27 cellular contexts compared by ENCODE assay signal in the genomic region with DNA sequence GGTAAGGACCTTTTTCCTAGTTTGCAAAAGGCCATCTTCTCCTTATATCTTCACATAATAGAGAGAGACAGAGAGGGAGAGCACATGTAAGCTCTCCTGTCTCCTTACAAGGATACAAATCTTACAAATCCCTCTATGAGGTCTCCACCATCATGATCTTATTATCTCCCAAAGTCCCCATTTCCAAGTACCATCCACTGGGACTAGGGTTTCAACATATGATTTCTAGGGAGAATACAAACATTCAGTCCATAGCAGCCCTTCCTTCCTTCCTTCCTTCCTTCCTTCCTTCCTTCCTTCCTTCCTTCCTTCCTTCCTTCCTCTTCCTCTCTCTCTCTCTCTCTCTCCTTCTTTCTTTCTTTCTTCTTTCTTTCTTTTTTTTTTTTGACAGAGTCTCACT.
"Had no signal": no experiment of that assay in that cellular context is flagged by ENCODE, and none has a peak within 500 bp of the region (broad histone marks: within the 10 kb centered on the region; RNA-seq: fewer than 3 reads in every experiment).

No MANE protein-coding gene starts in this region.

- H3K27ac ChIP-seq: neural progenitor cell, ovary, parathyroid adenoma, psoas muscle, right lobe of liver, sigmoid colon, stomach, thoracic aorta, thyroid gland, tibial nerve, upper lobe of left lung, vagina had no signal

- ATAC-seq: psoas muscle; right cardiac atrium; right lobe of liver; stimulated activated effector memory CD8-positive, alpha-beta T cell treated with anti-CD3 and anti-CD28 coated beads, Interleukin-12 subunit alpha, Interleukin-12 subunit beta, amount 100 ng/mL, for 72 hours; stimulated activated naive B cell treated with anti-CD40 and anti-IgM and Interleukin-4, amounts not matched to agents 10 μg/mL and 1 μg/mL and 100 μg/mL, for 72 hours had no signal

- H3K9me3 ChIP-seq: ovary, psoas muscle, right lobe of liver, sigmoid colon, stomach, thoracic aorta, thyroid gland, tibial nerve, upper lobe of left lung, vagina had no signal

- H3K79me2 ChIP-seq: parathyroid adenoma had no signal

- H3K9me3 Mint-ChIP-seq: nephron, neural progenitor cell had no signal

- H3K4me2 ChIP-seq: neural progenitor cell had no signal

- H3K4me3 ChIP-seq: neural progenitor cell, ovary, psoas muscle, right lobe of liver, sigmoid colon, stomach, thoracic aorta, thyroid gland, tibial nerve, upper lobe of left lung, vagina had no signal

- H2AFZ ChIP-seq: neural progenitor cell, parathyroid adenoma had no signal

- H3K4me3 Mint-ChIP-seq: nephron; neural progenitor cell; stimulated activated effector memory CD8-positive, alpha-beta T cell treated with anti-CD3 and anti-CD28 coated beads, Interleukin-12 subunit alpha, Interleukin-12 subunit beta, amount 100 ng/mL, for 72 hours; stimulated activated naive B cell treated with anti-CD40 and anti-IgM and Interleukin-4, amounts not matched to agents 10 μg/mL and 1 μg/mL and 100 μg/mL, for 72 hours; stimulated activated naive CD8-positive, alpha-beta T cell treated with anti-CD3 and anti-CD28 coated beads, Interleukin-15, Interleukin-2, amounts not matched to agents 100 ng/mL and 50 ng/mL, for 24 hours had no signal

- H3K36me3 ChIP-seq: neural progenitor cell, ovary, right lobe of liver, sigmoid colon, stomach, thoracic aorta, thyroid gland, tibial nerve, upper lobe of left lung, vagina had no signal

- H3K4me1 ChIP-seq: neural progenitor cell, parathyroid adenoma, psoas muscle, right lobe of liver, stomach, thyroid gland, tibial nerve, upper lobe of left lung, vagina had no signal

- H3K27me3 ChIP-seq: neural progenitor cell, ovary, right lobe of liver, sigmoid colon, stomach, thyroid gland, tibial nerve, upper lobe of left lung, vagina had no signal

- H3K27ac Mint-ChIP-seq: nephron; neural progenitor cell; progenitor cell of endocrine pancreas; stimulated activated effector memory CD8-positive, alpha-beta T cell treated with anti-CD3 and anti-CD28 coated beads, Interleukin-12 subunit alpha, Interleukin-12 subunit beta, amount 100 ng/mL, for 72 hours; stimulated activated naive B cell treated with anti-CD40 and anti-IgM and Interleukin-4, amounts not matched to agents 10 μg/mL and 1 μg/mL and 100 μg/mL, for 72 hours; stimulated activated naive CD8-positive, alpha-beta T cell treated with anti-CD3 and anti-CD28 coated beads, Interleukin-15, Interleukin-2, amounts not matched to agents 100 ng/mL and 50 ng/mL, for 24 hours had no signal

- DNase-seq: occipital lobe; ovary; posterior cingulate gyrus; psoas muscle; right cardiac atrium; right lobe of liver; sigmoid colon; small intestine; stimulated activated CD4-positive, alpha-beta T cell treated with anti-CD3 and anti-CD28 coated beads, Interleukin-15, amount 100 ng/mL, for 24 hours; stimulated activated CD4-positive, alpha-beta T cell treated with anti-CD3 and anti-CD28 coated beads, Interleukin-2, amount 100 ng/mL, for 24 hours; stimulated activated CD4-positive, alpha-beta T cell treated with anti-CD3 and anti-CD28 coated beads, Interleukin-2, amount 100 ng/mL, for 48 hours; stimulated activated CD4-positive, alpha-beta T cell treated with anti-CD3 and anti-CD28 coated beads, Interleukin-4, amount 100 ng/mL, for 24 hours; stimulated activated naive B cell treated with anti-CD40 and anti-IgM and Interleukin-4, amounts not matched to agents 10 μg/mL and 1 μg/mL and 100 μg/mL, for 72 hours; stimulated activated naive CD4-positive, alpha-beta T cell treated with Interleukin-2 at 50 U/mL for 16 hours; stomach; thyroid gland; trophoblast cell; upper lobe of left lung had no signal

- H3K36me3 Mint-ChIP-seq: neural progenitor cell; stimulated activated effector memory CD8-positive, alpha-beta T cell treated with anti-CD3 and anti-CD28 coated beads, Interleukin-12 subunit alpha, Interleukin-12 subunit beta, amount 100 ng/mL, for 72 hours; stimulated activated naive B cell treated with anti-CD40 and anti-IgM and Interleukin-4, amounts not matched to agents 10 μg/mL and 1 μg/mL and 100 μg/mL, for 72 hours had no signal

- H3K4me1 Mint-ChIP-seq: nephron; neural progenitor cell; stimulated activated effector memory CD8-positive, alpha-beta T cell treated with anti-CD3 and anti-CD28 coated beads, Interleukin-12 subunit alpha, Interleukin-12 subunit beta, amount 100 ng/mL, for 72 hours; stimulated activated naive B cell treated with anti-CD40 and anti-IgM and Interleukin-4, amounts not matched to agents 10 μg/mL and 1 μg/mL and 100 μg/mL, for 72 hours had no signal

- H3K27me3 Mint-ChIP-seq: stimulated activated naive B cell treated with anti-CD40 and anti-IgM and Interleukin-4, amounts not matched to agents 10 μg/mL and 1 μg/mL and 100 μg/mL, for 72 hours; stimulated activated naive CD8-positive, alpha-beta T cell treated with anti-CD3 and anti-CD28 coated beads, Interleukin-15, Interleukin-2, amounts not matched to agents 100 ng/mL and 50 ng/mL, for 24 hours had no signal
